In the genomic region with DNA sequence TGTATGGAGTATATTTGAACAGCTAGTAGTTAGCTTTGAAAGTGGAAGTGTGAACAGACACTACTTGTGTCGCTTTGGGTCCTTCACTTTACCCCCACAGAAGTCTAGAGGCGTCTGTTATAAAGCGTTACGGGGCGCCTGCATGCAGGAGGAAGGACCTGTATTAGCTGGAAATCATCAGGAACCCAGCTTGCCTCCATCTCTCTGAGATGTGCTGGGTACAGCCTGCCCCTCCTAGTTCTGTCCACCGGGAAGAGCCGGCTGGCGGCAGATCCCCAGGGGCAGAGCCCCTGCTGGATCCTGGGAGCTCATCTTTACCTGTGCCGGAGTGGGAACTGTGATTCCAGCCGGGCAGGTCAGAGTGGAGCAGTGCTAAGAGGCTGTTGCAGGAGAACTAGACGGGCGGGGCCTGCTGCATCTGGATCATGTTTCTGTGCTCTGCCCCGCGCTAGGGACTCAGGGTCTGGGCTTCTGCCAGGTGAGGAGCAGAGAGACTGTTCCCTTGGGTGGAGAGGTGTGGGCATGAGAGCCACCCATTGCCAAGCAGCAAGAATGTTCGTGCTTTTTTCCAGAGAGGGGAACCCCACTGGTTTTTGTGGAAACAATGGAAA, we compare ENCODE assay signal across 1 cellular context.
TF ChIP-seq lines count a peak whose summit lies in the region.

No MANE protein-coding gene starts in this region.

TF ChIP-seq in GM23338, 12 proteins besides CTCF, POLR2A, EP300 and RAD21 (continued from another document):
- TF ChIP-seq JUNB (IDR thresholded peaks at IDR 0.05; ENCODE audit: unreplicated experiment): no peak
- no peak for TF ChIP-seq POLR2AphosphoS5 (IDR thresholded peaks at IDR 0.05; ENCODE audit: low read depth)
- TF ChIP-seq EZH2phosphoT487 (IDR thresholded peaks at IDR 0.05; ENCODE audit: unreplicated experiment): no peak
